ENCODE assay signal across 8 cellular contexts in the genomic region with DNA sequence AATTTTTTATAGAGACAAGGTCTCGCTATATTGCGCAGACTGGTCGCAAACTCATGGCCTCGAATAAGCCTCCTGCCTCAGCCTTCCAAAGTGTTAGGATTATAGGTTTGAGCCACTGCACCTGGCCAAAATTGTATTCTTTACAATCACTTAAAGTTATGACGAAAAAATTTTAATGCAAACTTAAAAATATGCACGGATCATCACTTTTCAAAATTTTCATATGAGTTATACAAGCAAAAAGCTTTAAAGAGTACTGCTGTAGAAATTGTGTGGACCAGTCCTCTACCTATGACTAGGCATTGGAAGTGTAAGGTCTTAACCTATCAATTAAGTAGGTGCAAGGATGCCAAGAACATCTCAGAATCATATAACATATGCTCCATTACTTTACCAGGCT.
"Had no signal": no experiment of that assay in that cellular context is flagged by ENCODE, and none has a peak within 500 bp of the region (broad histone marks: within the 10 kb centered on the region; RNA-seq: fewer than 3 reads in every experiment).

No MANE protein-coding gene starts in this region.

- FAIRE-seq: G401.6, GM12878, GM12891, GM12892, GM18507, GM19239 had no signal

- H3K4me3 ChIP-seq: GM12878 had no signal

- ATAC-seq: GM12878 had no signal

- DNase-seq: GDM1, GF-D8 had no signal
